In the genomic region with DNA sequence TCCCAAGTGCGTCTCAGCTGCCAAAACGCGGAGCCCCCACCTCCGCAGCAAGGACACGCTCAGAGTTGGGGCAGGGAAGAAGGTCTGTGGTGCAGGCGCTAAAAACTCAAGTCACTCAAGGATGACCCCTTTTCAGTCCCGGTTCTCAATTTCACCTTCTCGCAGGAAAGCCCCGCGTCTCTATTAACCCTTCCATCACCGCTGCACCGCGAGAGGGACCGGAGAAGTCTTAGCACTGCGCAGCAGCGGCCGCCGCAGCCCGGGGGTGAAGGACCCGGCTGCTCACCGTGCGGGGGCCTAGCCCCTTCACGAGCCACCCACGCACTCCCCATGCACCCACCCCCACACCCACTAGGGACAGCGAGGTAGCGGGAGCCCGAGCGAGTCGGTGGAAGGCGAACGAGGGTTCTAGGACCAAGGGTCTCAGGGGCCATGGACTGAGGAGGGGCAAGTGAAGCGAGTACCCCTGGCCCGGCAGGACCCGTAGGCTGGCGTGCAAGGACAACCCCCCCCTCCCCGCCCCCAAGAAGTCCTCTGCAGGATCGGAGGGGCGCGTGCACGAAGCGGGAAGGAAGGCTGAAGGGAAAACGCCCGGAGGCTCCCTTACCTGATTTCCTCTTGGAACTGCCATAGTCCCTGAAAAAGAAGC, we compare ENCODE assay signal across 8 cellular contexts.
DNase-seq lines count a peak whose midpoint lies in the region; ATAC-seq and TF ChIP-seq lines count a peak whose summit lies in the region.

No MANE protein-coding gene starts in this region.

- H3K4me2 ChIP-seq in neural progenitor cell = peak overlapping the region; percentile 100

- ATAC-seq in GM19467 (IDR thresholded peaks at IDR 0.05; ENCODE audit: unreplicated experiment) = peak; percentile 46
- ATAC-seq in HG03460 (IDR thresholded peaks at IDR 0.05; ENCODE audit: unreplicated experiment) = peak; percentile 56

- peaks cover 20% of the 10 kb centered on the region for H3F3A ChIP-seq in neural progenitor cell (ENCODE audit: low read depth)

- peaks cover 8% of the 10 kb centered on the region for H4K20me1 ChIP-seq in neural progenitor cell (ENCODE audit: low read depth)

- no peaks in the 10 kb centered on the region for H3K36me3 ChIP-seq in neural progenitor cell

- H3K79me2 ChIP-seq in neural progenitor cell (ENCODE audit: low read depth) = no peaks in the 10 kb centered on the region

- H3K27ac Mint-ChIP-seq in neural progenitor cell = no peak overlapping the region

- H3K4me1 Mint-ChIP-seq in neural progenitor cell = peaks cover 23% of the 10 kb centered on the region

- intact Hi-C loops in lower leg skin (cut with DNase I; ENCODE audit: low total_unique reads) = no loop called here

- H3K9me3 Mint-ChIP-seq in neural progenitor cell = no peaks in the 10 kb centered on the region

- H3K4me3 Mint-ChIP-seq in neural progenitor cell = peak overlapping the region; percentile 76

- peak; percentile 13 for TF ChIP-seq POLR2A in GM10847 (IDR thresholded peaks at IDR 0.05; ENCODE audit: extremely low read depth, insufficient read length)
- no peak for TF ChIP-seq POLR2A in lower leg skin (IDR thresholded peaks at IDR 0.05)

- H3K9ac ChIP-seq in neural progenitor cell = no peak overlapping the region

- DNase-seq in astrocyte of the spinal cord (ENCODE audit: low read depth, low spot score) (no peak), neural progenitor cell (ENCODE audit: low spot score) (peak; percentile 62), lower leg skin (ENCODE audit: low spot score in 2 of 2) (no peak), NCI-H1930 (lab: John Stamatoyannopoulos, UW) (no peak), NCI-H2107 (lab: John Stamatoyannopoulos, UW) (no peak)

- H3K4me3 ChIP-seq in astrocyte of the spinal cord (ENCODE audit: low read depth, low read length) (peak overlapping the region; percentile 30), neural progenitor cell (peak overlapping the region; percentile 65), lower leg skin (ENCODE audit: low read depth, poor library complexity, severe bottlenecking) (no peak overlapping the region)

- no peaks in the 10 kb centered on the region for H3K36me3 Mint-ChIP-seq in neural progenitor cell

- peak overlapping the region; percentile 89 for H2AFZ ChIP-seq in neural progenitor cell (replicated peaks)

- no peaks in the 10 kb centered on the region for H3K9me3 ChIP-seq in neural progenitor cell (ENCODE audit: low read depth)

- TF ChIP-seq CTCF in astrocyte of the spinal cord (IDR thresholded peaks at IDR 0.05; ENCODE audit: low read depth, low read length) = no peak
- TF ChIP-seq CTCF in neural progenitor cell (IDR thresholded peaks at IDR 0.05) = no peak
- TF ChIP-seq CTCF in lower leg skin (IDR thresholded peaks at IDR 0.05) = no peak

- WGBS in lower leg skin, 2 donors = 45 to 53% methylated on average over 38 to 43 of the region's 43 CpGs

- H3K4me1 ChIP-seq in neural progenitor cell = peaks cover 14% of the 10 kb centered on the region

- H3K27me3 ChIP-seq in neural progenitor cell = peaks cover 65% of the 10 kb centered on the region

- H3K27me3 Mint-ChIP-seq in neural progenitor cell (ENCODE audit: insufficient read depth, low read depth) = peaks cover 35% of the 10 kb centered on the region

- in situ Hi-C loops in astrocyte of the spinal cord (cut with HindIII; ENCODE audit: low sequenced_read_pairs) = no loop called here

- H3K27ac ChIP-seq in neural progenitor cell = no peak overlapping the region
